ENCODE assay signal across 17 cellular contexts in genomic region chr22:44574581-44575343, GRCh38.
DNase-seq lines count a peak whose midpoint lies in the region; ATAC-seq and TF ChIP-seq lines count a peak whose summit lies in the region.
"Had no signal": no experiment of that assay in that cellular context is flagged by ENCODE, and none has a peak within 500 bp of the region (broad histone marks: within the 10 kb centered on the region; RNA-seq: fewer than 3 reads in every experiment).

No MANE protein-coding gene starts in this region.

- peaks cover 22 to 31% of the 10 kb centered on the region in 2 donors for H3K27me3 Mint-ChIP-seq in natural killer cell treated with Interleukin-12 subunit alpha and Interleukin-12 subunit beta and Interleukin-15 and Interleukin-18, amount 100 ng/mL, for 72 hours
- H3K27me3 Mint-ChIP-seq in natural killer cell (ENCODE audit: low read depth in 2 of 2): peaks cover 13 to 21% of the 10 kb centered on the region in 2 donors

- in situ Hi-C loops in transverse colon (cut with MboI; ENCODE audit: low pct_ligation_motif_present in 1 of 4, low pct_unique_long_range_greater_than_20kb in 1 of 4, low sequenced_read_pairs in 3 of 4): no loop called here

- H3K27ac Mint-ChIP-seq in natural killer cell treated with Interleukin-12 subunit alpha and Interleukin-12 subunit beta and Interleukin-15 and Interleukin-18, amount 100 ng/mL, for 72 hours: no peak overlapping the region
- no peak overlapping the region for H3K27ac Mint-ChIP-seq in natural killer cell
- H3K27ac Mint-ChIP-seq: WTC11 had no signal

- H3K4me3 Mint-ChIP-seq in natural killer cell treated with Interleukin-12 subunit alpha and Interleukin-12 subunit beta and Interleukin-15 and Interleukin-18, amount 100 ng/mL, for 72 hours: no peak overlapping the region
- no peak overlapping the region for H3K4me3 Mint-ChIP-seq in natural killer cell
- H3K4me3 Mint-ChIP-seq: WTC11 had no signal

- H3K9me3 Mint-ChIP-seq in natural killer cell treated with Interleukin-12 subunit alpha and Interleukin-12 subunit beta and Interleukin-15 and Interleukin-18, amount 100 ng/mL, for 72 hours: no peaks in the 10 kb centered on the region
- no peaks in the 10 kb centered on the region for H3K9me3 Mint-ChIP-seq in natural killer cell

- H3K36me3 ChIP-seq in body of pancreas (replicated peaks in 1 of 2; ENCODE audit: insufficient read depth in 1 of 2, low read depth in 2 of 2) (no peaks in the 10 kb centered on the region), left lung (no peaks in the 10 kb centered on the region), upper lobe of right lung (no peaks in the 10 kb centered on the region), transverse colon (no peaks in the 10 kb centered on the region)
- H3K36me3 ChIP-seq: right lobe of liver, SJCRH30 had no signal

- intact Hi-C loops in natural killer cell (cut with micrococcal nuclease) (no loop called here), body of pancreas (cut with DNase I) (no loop called here), left lung (cut with DNase I) (no loop called here), upper lobe of right lung (cut with DNase I) (no loop called here), transverse colon (cut with DNase I; ENCODE audit: low total_unique reads) (no loop called here)

- TF ChIP-seq POLR2A in body of pancreas (IDR thresholded peaks at IDR 0.05) (no peak), transverse colon (IDR thresholded peaks at IDR 0.05) (no peak)

- TF ChIP-seq EP300 in transverse colon (IDR thresholded peaks at IDR 0.05; ENCODE audit: low read depth): no peak

- H3K36me3 Mint-ChIP-seq in natural killer cell treated with Interleukin-12 subunit alpha and Interleukin-12 subunit beta and Interleukin-15 and Interleukin-18, amount 100 ng/mL, for 72 hours: no peaks in the 10 kb centered on the region
- H3K36me3 Mint-ChIP-seq in natural killer cell: no peaks in the 10 kb centered on the region
- H3K36me3 Mint-ChIP-seq: WTC11 had no signal

- H3K4me1 Mint-ChIP-seq in natural killer cell treated with Interleukin-12 subunit alpha and Interleukin-12 subunit beta and Interleukin-15 and Interleukin-18, amount 100 ng/mL, for 72 hours (ENCODE audit: low read depth in 2 of 2): no peaks in the 10 kb centered on the region
- H3K4me1 Mint-ChIP-seq in natural killer cell: no peaks in the 10 kb centered on the region
- H3K4me1 Mint-ChIP-seq: WTC11 had no signal

- H3K4me3 ChIP-seq in body of pancreas (no peak overlapping the region), left lung (no peak overlapping the region), upper lobe of right lung (no peak overlapping the region), transverse colon (no peak overlapping the region)
- H3K4me3 ChIP-seq: coronary artery, K562, right lobe of liver, SJCRH30 had no signal

- H3K27ac ChIP-seq in body of pancreas (no peak overlapping the region), left lung (no peak overlapping the region), upper lobe of right lung (no peak overlapping the region), transverse colon (no peak overlapping the region)
- H3K27ac ChIP-seq: coronary artery, right lobe of liver, SJCRH30 had no signal

- no peak for ATAC-seq in natural killer cell treated with Interleukin-12 subunit alpha and Interleukin-12 subunit beta and Interleukin-15 and Interleukin-18, amount 100 ng/mL, for 72 hours
- no peak for ATAC-seq in natural killer cell
- peak; percentile 45 for ATAC-seq in body of pancreas
- no peak for ATAC-seq in left lung
- ATAC-seq in upper lobe of right lung: no peak
- ATAC-seq: K562, right lobe of liver, WTC11 had no signal

- WGBS in body of pancreas, 2 donors: 38 to 40% methylated on average over 20 of the region's 20 CpGs
- WGBS in transverse colon (ENCODE audit: low coverage in 1 of 2), 2 donors: 65 to 84% methylated on average over 6 to 20 of the region's 20 CpGs

- H3K27me3 ChIP-seq in body of pancreas (no peaks in the 10 kb centered on the region), left lung (peaks cover 0 to 62% of the 10 kb centered on the region in 2 donors), upper lobe of right lung (peaks cover 5% of the 10 kb centered on the region), transverse colon (no peaks in the 10 kb centered on the region)
- H3K27me3 ChIP-seq: right lobe of liver had no signal

- no peak for TF ChIP-seq CTCF in natural killer cell (IDR thresholded peaks at IDR 0.05)
- no peak for TF ChIP-seq CTCF in body of pancreas (IDR thresholded peaks at IDR 0.05)
- TF ChIP-seq CTCF in left lung (IDR thresholded peaks at IDR 0.05): no peak
- no peak for TF ChIP-seq CTCF in upper lobe of right lung (IDR thresholded peaks at IDR 0.05)
- no peak for TF ChIP-seq CTCF in transverse colon (IDR thresholded peaks at IDR 0.05)

- DNase-seq in natural killer cell treated with Interleukin-12 subunit alpha and Interleukin-12 subunit beta and Interleukin-15 and Interleukin-18, amount 100 ng/mL, for 72 hours (ENCODE audit: low spot score): peak; percentile 59
- no peak for DNase-seq in natural killer cell
- DNase-seq in body of pancreas: peak in 1 of 4 donors; percentile 8
- peak; percentile 16 to 58 for DNase-seq in left lung
- DNase-seq in upper lobe of right lung: peak; percentile 41
- no peak for DNase-seq in superior temporal gyrus (ENCODE audit: extremely low spot score)
- no peak for DNase-seq in NCI-H446 treated with DMSO at 0.1 percent for 48 hours (lab: John Stamatoyannopoulos, UW)
- DNase-seq in transverse colon: no peak
- DNase-seq: activated gamma-delta T cell treated with Interleukin-2 at 50 U/mL for 16 hours, DND-41, NCI-H510A, SJCRH30, T-helper 2 cell had no signal

- peaks cover 7% of the 10 kb centered on the region for H3K4me1 ChIP-seq in body of pancreas
- H3K4me1 ChIP-seq in left lung: no peaks in the 10 kb centered on the region
- H3K4me1 ChIP-seq in upper lobe of right lung: no peaks in the 10 kb centered on the region
- no peaks in the 10 kb centered on the region for H3K4me1 ChIP-seq in transverse colon
- H3K4me1 ChIP-seq: right lobe of liver, SJCRH30 had no signal

- H3K9me3 ChIP-seq in body of pancreas: no peaks in the 10 kb centered on the region
- peaks cover 0 to 2% of the 10 kb centered on the region in 2 donors for H3K9me3 ChIP-seq in left lung
- no peaks in the 10 kb centered on the region for H3K9me3 ChIP-seq in upper lobe of right lung
- H3K9me3 ChIP-seq in transverse colon: no peaks in the 10 kb centered on the region
- H3K9me3 ChIP-seq: right lobe of liver, SJCRH30 had no signal

Comparison
In these comparisons a context has a peak if more than half of its experiments do, and no peak if none do; other contexts are left out.
1. DNase-seq: peak in natural killer cell treated with Interleukin-12 subunit alpha and Interleukin-12 subunit beta and Interleukin-15 and Interleukin-18, amount 100 ng/mL, for 72 hours (single experiment), left lung (2 of 2) and upper lobe of right lung (single experiment); none in natural killer cell (single experiment), superior temporal gyrus (single experiment), NCI-H446 treated with DMSO at 0.1 percent for 48 hours (single experiment) and transverse colon (single experiment).